Comparison of ENCODE assay signal across 9 cellular contexts in the genomic region with DNA sequence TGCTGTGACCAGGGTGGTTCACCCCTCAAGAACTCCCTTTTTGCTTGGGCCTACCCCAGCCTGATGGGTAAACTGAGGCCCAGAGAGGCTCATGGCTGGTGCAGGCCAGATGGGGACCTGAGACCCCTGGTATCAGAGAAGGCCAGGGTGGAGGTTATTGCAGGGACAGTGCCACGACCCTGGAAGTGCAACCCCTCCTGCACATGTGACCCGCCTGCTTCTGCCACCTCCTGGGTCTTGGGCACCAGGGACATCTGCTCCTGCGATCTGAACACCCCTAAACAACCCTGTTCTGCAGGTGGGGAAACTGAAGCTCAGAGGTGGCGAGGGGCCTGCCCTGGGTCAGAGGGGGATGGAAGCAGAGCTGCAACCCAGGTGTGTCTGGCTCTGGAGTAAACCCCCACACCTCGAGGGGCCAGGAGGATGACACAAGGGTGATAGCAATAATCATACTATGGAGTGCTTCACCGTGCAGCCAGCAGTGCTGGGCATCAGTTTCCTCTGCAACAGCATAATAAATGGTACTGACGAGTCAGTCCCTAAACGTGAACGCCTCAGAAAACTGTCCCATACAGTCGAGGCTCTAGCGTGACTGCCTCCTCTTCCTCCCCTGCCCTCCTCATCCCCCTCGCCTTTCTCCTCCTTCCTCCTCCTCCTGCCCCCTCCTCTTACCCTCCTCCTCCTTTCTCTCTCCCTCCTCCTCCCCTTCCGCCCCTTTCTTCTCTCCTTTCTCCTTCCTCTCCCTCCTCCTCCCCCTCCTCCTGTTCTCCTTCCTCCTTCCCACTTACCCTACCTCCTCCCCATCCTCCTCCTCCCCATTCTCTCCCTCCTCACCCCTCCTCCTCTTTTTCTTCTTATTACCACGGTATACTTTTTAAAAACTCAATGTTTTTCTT. TPM values are rescaled to one million over a fixed set of nuclear protein-coding genes. Genes with fewer than 3 reads are reported as not detected.
"Had no signal": no experiment of that assay in that cellular context is flagged by ENCODE, and none has a peak within 500 bp of the region (broad histone marks: within the 10 kb centered on the region; RNA-seq: fewer than 3 reads in every experiment).

No MANE protein-coding gene starts in this region.

- H3K4me3 Mint-ChIP-seq: activated T-cell treated with anti-CD3 and anti-CD28 coated beads, Interleukin-2, amount 50 U/mL, for 4 hours had no signal

- H3K9me3 Mint-ChIP-seq: activated T-cell treated with anti-CD3 and anti-CD28 coated beads, Interleukin-2, amount 50 U/mL, for 4 hours; nephron had no signal

- H3K27ac ChIP-seq: cardiac muscle cell, coronary artery, hepatocyte, parathyroid adenoma, stomach, thoracic aorta had no signal

RNA-seq across cellular contexts. Expression of gene CILP2, which starts 5.0 kb away (rescaled TPM):
- total RNA-seq: kidney epithelial cell had no signal
